In the genomic region with DNA sequence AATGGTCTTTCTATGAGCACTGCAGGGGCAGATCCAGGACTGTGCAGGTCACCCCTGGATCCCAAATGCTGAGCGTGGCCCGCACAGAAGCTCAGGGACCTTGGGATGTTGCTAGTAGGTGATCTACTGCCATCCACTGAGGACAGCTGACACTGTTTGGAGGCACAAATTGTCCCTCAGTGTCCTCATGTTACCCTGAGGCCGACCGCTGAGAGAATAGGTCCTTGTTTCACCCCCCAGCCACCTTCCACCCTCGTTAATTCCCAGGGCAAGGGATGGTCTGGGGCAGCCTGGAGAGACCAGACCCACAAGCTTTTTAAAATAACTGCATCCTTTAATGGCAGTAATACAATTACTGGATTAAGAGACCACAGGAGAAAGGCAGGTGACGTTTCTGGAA, we compare ENCODE assay signal across 1 cellular context.
TF ChIP-seq lines count a peak whose summit lies in the region.

No MANE protein-coding gene starts in this region.

TF ChIP-seq in K562, 482 proteins besides CTCF, POLR2A, EP300 and RAD21:
- TF ChIP-seq ILF3 (IDR thresholded peaks at IDR 0.05; ENCODE audit: borderline replicate concordance) (no peak), ZHX1 (conservative IDR thresholded peaks at IDR 0.05; ENCODE audit: low read length) (no peak), RBFOX2 (IDR thresholded peaks at IDR 0.05; ENCODE audit: low read depth, low read length) (no peak), GTF2A2 (tag; IDR thresholded peaks at IDR 0.05) (no peak), ARHGAP35 (IDR thresholded peaks at IDR 0.05; ENCODE audit: partially characterized antibody) (no peak), RNF219 (CRISPR knock-in tag; IDR thresholded peaks at IDR 0.05) (no peak)
